In the genomic region with DNA sequence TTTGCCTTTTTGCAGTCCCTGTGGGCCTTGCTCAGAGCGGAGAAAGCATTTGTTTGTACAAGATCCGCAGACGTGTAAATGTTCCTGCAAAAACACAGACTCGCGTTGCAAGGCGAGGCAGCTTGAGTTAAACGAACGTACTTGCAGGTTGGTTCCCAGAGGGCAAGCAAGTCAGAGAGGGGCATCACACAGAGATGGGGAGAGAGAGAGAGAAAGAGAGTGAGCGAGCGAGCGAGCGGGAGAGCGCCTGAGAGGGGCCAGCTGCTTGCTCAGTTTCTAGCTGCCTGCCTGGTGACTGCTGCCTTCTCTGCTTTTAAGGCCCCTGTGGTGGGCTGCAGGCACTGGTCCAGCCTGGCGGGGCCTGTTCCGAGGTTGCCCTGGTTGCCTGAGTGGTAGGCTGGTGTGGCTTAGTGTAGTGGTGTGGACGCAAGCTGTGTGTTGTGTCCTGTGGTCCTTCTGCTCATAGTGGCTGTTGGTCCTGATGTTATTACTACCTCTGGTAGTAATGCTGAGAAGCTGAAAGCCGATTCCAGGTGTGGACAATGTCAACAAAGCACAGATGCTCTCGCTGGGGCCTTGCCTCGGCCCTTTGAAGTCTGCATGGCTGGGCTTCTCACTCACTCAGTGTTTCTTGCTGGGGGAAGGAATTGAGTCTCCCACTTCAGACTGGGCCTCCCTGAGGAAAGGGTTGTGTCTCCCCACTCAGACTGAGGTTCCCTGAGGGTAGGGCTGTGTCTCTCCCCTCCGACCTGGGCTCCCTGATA, we compare ENCODE assay signal across 25 cellular contexts. TPM values are rescaled to one million over a fixed set of nuclear protein-coding genes. Genes with fewer than 3 reads are reported as not detected.
A peak's percentile ranks its signal among the peaks of the same experiment; 100 is the strongest.
DNase-seq lines count a peak whose midpoint lies in the region; ATAC-seq, FAIRE-seq and TF ChIP-seq lines count a peak whose summit lies in the region.
"Had no signal": no experiment of that assay in that cellular context is flagged by ENCODE, and none has a peak within 500 bp of the region (broad histone marks: within the 10 kb centered on the region; RNA-seq: fewer than 3 reads in every experiment).

No MANE protein-coding gene starts in this region.

- CTCF ChIA-PET in Caco-2 (lab: Charles Lee), result interaction anchor here (1.0 kb wide), 1 partner anchor 8 kb away, joined by 6 read pairs; no protein-coding TSS in a partner anchor

- peaks cover 6% of the 10 kb centered on the region for H3K4me1 Mint-ChIP-seq in Caco-2 (ENCODE audit: low read depth, unreplicated experiment)
- H3K4me1 Mint-ChIP-seq: activated CD4-positive, alpha-beta T cell treated with anti-CD3 and anti-CD28 coated beads, Interleukin-2, amount 10 ng/mL, durations not matched to agents 24 days and 14 days had no signal

- H3K36me3 Mint-ChIP-seq in Caco-2 (ENCODE audit: insufficient read depth, unreplicated experiment), result peaks cover 100% of the 10 kb centered on the region

- no peak overlapping the region for H3K4me3 Mint-ChIP-seq in Caco-2 (ENCODE audit: unreplicated experiment)
- H3K4me3 Mint-ChIP-seq: activated CD4-positive, alpha-beta T cell treated with anti-CD3 and anti-CD28 coated beads, Interleukin-2, amount 10 ng/mL, durations not matched to agents 24 days and 14 days had no signal

- no TSS peak for BruUV-seq in Caco-2 (replicated peaks; lab: Mats Ljungman, UMichigan)

- H3K9me3 ChIP-seq in Caco-2 (no peaks in the 10 kb centered on the region), gastroesophageal sphincter (no peaks in the 10 kb centered on the region), pancreas (no peaks in the 10 kb centered on the region)
- H3K9me3 ChIP-seq: right lobe of liver, tibial nerve had no signal

- H3K27me3 ChIP-seq in Caco-2 (replicated peaks; ENCODE audit: control insufficient read depth, insufficient read depth, low read length) (no peaks in the 10 kb centered on the region), gastroesophageal sphincter (no peaks in the 10 kb centered on the region), pancreas (no peaks in the 10 kb centered on the region)
- H3K27me3 ChIP-seq: right lobe of liver, tibial nerve had no signal

- no peaks in the 10 kb centered on the region for H3K27me3 Mint-ChIP-seq in Caco-2 (ENCODE audit: insufficient read depth, unreplicated experiment)
- H3K27me3 Mint-ChIP-seq: activated CD4-positive, alpha-beta T cell treated with anti-CD3 and anti-CD28 coated beads, Interleukin-2, amount 10 ng/mL, durations not matched to agents 24 days and 14 days had no signal

- TF ChIP-seq CTCF in Caco-2 (IDR thresholded peaks at IDR 0.05; ENCODE audit: insufficient read depth in 1 of 2, low read depth in 1 of 2, low read length in 1 of 2, severe bottlenecking in 1 of 2, unreplicated experiment in 1 of 2) (no peak), gastroesophageal sphincter (IDR thresholded peaks at IDR 0.05) (no peak), pancreas (IDR thresholded peaks at IDR 0.05) (no peak)

- H3K9me3 Mint-ChIP-seq in Caco-2 (ENCODE audit: unreplicated experiment), result no peaks in the 10 kb centered on the region
- H3K9me3 Mint-ChIP-seq: activated CD4-positive, alpha-beta T cell treated with anti-CD3 and anti-CD28 coated beads, Interleukin-2, amount 10 ng/mL, durations not matched to agents 24 days and 14 days had no signal

- no peak for TF ChIP-seq EP300 in gastroesophageal sphincter (IDR thresholded peaks at IDR 0.05)

- intact Hi-C loops in Caco-2 (cut with micrococcal nuclease; ENCODE audit: unreplicated experiment) (no loop called here), pancreas (cut with DNase I) (no loop called here)

- H3K27ac Mint-ChIP-seq in Caco-2 (ENCODE audit: unreplicated experiment), result peak overlapping the region; percentile 1
- H3K27ac Mint-ChIP-seq: activated CD4-positive, alpha-beta T cell treated with anti-CD3 and anti-CD28 coated beads, Interleukin-2, amount 10 ng/mL, durations not matched to agents 24 days and 14 days had no signal

- POLR2A ChIA-PET in Caco-2 (lab: Charles Lee), result interaction anchor here (0.6 to 2.1 kb wide), 3 partner anchors 12 to 23 kb away, joined by 3 to 21 read pairs (median 10); a partner anchor contains a TSS

- H3K36me3 ChIP-seq in Caco-2 (ENCODE audit: control insufficient read depth, insufficient read depth, low read length), result peaks cover 26% of the 10 kb centered on the region
- H3K36me3 ChIP-seq in gastroesophageal sphincter, result peaks cover 0 to 93% of the 10 kb centered on the region in 2 donors
- H3K36me3 ChIP-seq in pancreas, result peaks cover 6 to 74% (median 33%) of the 10 kb centered on the region in 3 donors

- DNase-seq in Caco-2 (no peak), NCI-H510A (lab: John Stamatoyannopoulos, UW) (peak; percentile 55), pancreas (peak in 5 of 6 donors; percentile 68 to 80 (median 76)), NCI-H748 (lab: John Stamatoyannopoulos, UW; ENCODE audit: unreplicated experiment) (no peak), LoVo (ENCODE audit: low spot score) (no peak)
- no peak for DNase-seq in NK-92 treated with Interleukin-12 subunit alpha and Interleukin-12 subunit beta, amount 100 ng/mL, for 24 hours (lab: John Stamatoyannopoulos, UW)
- DNase-seq: activated CD4-positive, alpha-beta T cell treated with anti-CD3 and anti-CD28 coated beads, Interleukin-2, amount 10 ng/mL, durations not matched to agents 24 days and 14 days; activated naive CD4-positive, alpha-beta T cell; activated T-cell treated with anti-CD3 and anti-CD28 coated beads, Interleukin-2, amount 50 U/mL, for 48 hours; kidney; NCI-H1436 treated with DMSO at 0.1 percent for 48 hours; NCI-H526 treated with DMSO at 0.1 percent for 48 hours; nucleus accumbens; stimulated activated CD4-positive, alpha-beta T cell treated with anti-CD3 and anti-CD28 coated beads, Interleukin-4, amount 100 ng/mL, for 4 hours; stimulated activated naive CD8-positive, alpha-beta T cell treated with anti-CD3 and anti-CD28 coated beads, Interleukin-15, Interleukin-2, amounts not matched to agents 100 U/mL and 50 U/mL, for 24 hours had no signal

- no peaks in the 10 kb centered on the region for H3K4me1 ChIP-seq in Caco-2
- H3K4me1 ChIP-seq in gastroesophageal sphincter, result peaks cover 0 to 32% (median 6%) of the 10 kb centered on the region in 3 donors
- peaks cover 19 to 32% (median 27%) of the 10 kb centered on the region in 3 donors for H3K4me1 ChIP-seq in pancreas
- H3K4me1 ChIP-seq: right lobe of liver had no signal

- ATAC-seq in gastroesophageal sphincter, result no peak
- peak; percentile 55 to 81 (median 76) for ATAC-seq in pancreas
- no peak for ATAC-seq in GM21825 (IDR thresholded peaks at IDR 0.05; ENCODE audit: unreplicated experiment)
- ATAC-seq: SK-N-SH treated with all-trans-retinoic acid at 6 μM for 48 hours; stimulated activated naive CD8-positive, alpha-beta T cell treated with anti-CD3 and anti-CD28 coated beads, Interleukin-15, Interleukin-2, amounts not matched to agents 100 U/mL and 50 U/mL, for 24 hours had no signal

- H3K27ac ChIP-seq in gastroesophageal sphincter (peak overlapping the region in 3 of 4 donors; percentile 2 to 24 (median 22)), pancreas (peak overlapping the region in 3 of 4 donors; percentile 42 to 51 (median 46))
- H3K27ac ChIP-seq: coronary artery, KMS-11, right lobe of liver, tibial nerve had no signal

- no peak for TF ChIP-seq POLR2A in gastroesophageal sphincter (IDR thresholded peaks at IDR 0.05)

- 70 to 74% methylated on average over 4 to 14 of the region's 20 CpGs for WGBS in gastroesophageal sphincter (ENCODE audit: low coverage in 1 of 2), 2 donors
- 46 to 47% methylated on average over 18 to 20 of the region's 20 CpGs for WGBS in pancreas, 2 donors

- H3K4me3 ChIP-seq in Caco-2 (ENCODE audit: low read depth, low read length), result no peak overlapping the region
- no peak overlapping the region for H3K4me3 ChIP-seq in gastroesophageal sphincter
- H3K4me3 ChIP-seq in pancreas, result no peak overlapping the region
- H3K4me3 ChIP-seq: coronary artery, lung, right lobe of liver, tibial nerve had no signal

- FAIRE-seq in pancreas (lab: Jason Lieb, UNC), result no peak
- FAIRE-seq: bronchial epithelial cell, GM19239, kidney had no signal

RNA-seq across cellular contexts. Expression of a gene that starts 12.1 kb away (rescaled TPM):
- total RNA-seq in Caco-2 (2022), result 172 and 174 TPM in 2 replicates
- 10 to 100 TPM; 32.2 to 66.2 (median 40.1) TPM for total RNA-seq in gastroesophageal sphincter
- total RNA-seq in pancreas, result 100 to 1,000 TPM in 1 of 6 donors, 10 to 100 TPM in 5; 55.2 to 127 (median 90.0) TPM
- 100 to 1,000 TPM; 158 to 206 TPM for polyA plus RNA-seq in pancreas

Comparison
In these comparisons a context has a peak if more than half of its experiments do, and no peak if none do; other contexts are left out.
1. DNase-seq: peak in NCI-H510A (single experiment) and pancreas (5 of 6); none in Caco-2 (0 of 2), NK-92 treated with Interleukin-12 subunit alpha and Interleukin-12 subunit beta, amount 100 ng/mL, for 24 hours (single experiment), NCI-H748 (single experiment) and LoVo (single experiment).
2. ATAC-seq: peak in pancreas (4 of 4); none in gastroesophageal sphincter (single experiment) and GM21825 (single experiment).